In genomic region chr1:41313661-41314131, GRCh38 we compare ENCODE assay signal across 8 cellular contexts. TPM values are rescaled to one million over a fixed set of nuclear protein-coding genes. Genes with fewer than 3 reads are reported as not detected.
DNase-seq lines count a peak whose midpoint lies in the region; ATAC-seq and TF ChIP-seq lines count a peak whose summit lies in the region.

No MANE protein-coding gene starts in this region.

- H3K27ac ChIP-seq in mesenchymal stem cell (ENCODE audit: low read length, poor library complexity, severe bottlenecking): no peak overlapping the region

- TF ChIP-seq CTCF in brain (conservative IDR thresholded peaks at IDR 0.05): peak; percentile 54 to 65

- H3K4ac ChIP-seq in mesenchymal stem cell (ENCODE audit: low read depth in 1 of 2, low read length in 2 of 2): no peak overlapping the region

- no peak overlapping the region for H4K8ac ChIP-seq in mesenchymal stem cell (ENCODE audit: low read length)

- H4K91ac ChIP-seq in mesenchymal stem cell (ENCODE audit: low read length): no peak overlapping the region

- no peaks in the 10 kb centered on the region for H3K9me3 ChIP-seq in mesenchymal stem cell (ENCODE audit: control insufficient read depth, low read length)

- H3K27me3 ChIP-seq in mesenchymal stem cell (ENCODE audit: control insufficient read depth in 1 of 2, insufficient read depth in 1 of 2, low read length in 2 of 2): peaks cover 7 to 15% of the 10 kb centered on the region in 2 experiments

- H3K36me3 Mint-ChIP-seq in brain: no peaks in the 10 kb centered on the region
- H3K36me3 Mint-ChIP-seq in T-helper 2 cell treated with Interferon-gamma antibody and Interleukin-4, amounts not matched to agents 5 μg/mL and 100 μg/mL, for 36 hours (ENCODE audit: low read depth): no peaks in the 10 kb centered on the region

- WGBS in mesenchymal stem cell: 64% methylated on average over 7 of the region's 7 CpGs

- H3K36me3 ChIP-seq in mesenchymal stem cell (ENCODE audit: control insufficient read depth in 1 of 2, insufficient read depth in 2 of 2, low read depth in 1 of 2, low read length in 2 of 2): no peaks in the 10 kb centered on the region

- no peak overlapping the region for H2AK5ac ChIP-seq in mesenchymal stem cell (ENCODE audit: low read length, severe bottlenecking)

- no peak overlapping the region for H2BK15ac ChIP-seq in mesenchymal stem cell (ENCODE audit: low read depth, poor library complexity, severe bottlenecking)

- H2BK5ac ChIP-seq in mesenchymal stem cell (ENCODE audit: low read depth, low read length, poor library complexity, severe bottlenecking): no peak overlapping the region

- H3K4me1 ChIP-seq in mesenchymal stem cell (ENCODE audit: control insufficient read depth, insufficient read depth, low read depth, low read length): peaks cover 2% of the 10 kb centered on the region

- no peak overlapping the region for H2BK12ac ChIP-seq in mesenchymal stem cell (ENCODE audit: low read length in 2 of 2)

- H3K4me3 ChIP-seq in mesenchymal stem cell (ENCODE audit: insufficient read depth in 1 of 2, low read depth in 1 of 2, low read length in 2 of 2): no peak overlapping the region

- H3K27ac Mint-ChIP-seq in brain: peak overlapping the region in 2 of 5 experiments; percentile 57 to 96
- no peak overlapping the region for H3K27ac Mint-ChIP-seq in T-helper 2 cell treated with Interferon-gamma antibody and Interleukin-4, amounts not matched to agents 5 μg/mL and 100 μg/mL, for 36 hours

- no peak for ATAC-seq in GM18498 (IDR thresholded peaks at IDR 0.05; ENCODE audit: unreplicated experiment)
- no peak for ATAC-seq in HG03442 (IDR thresholded peaks at IDR 0.05; ENCODE audit: unreplicated experiment)

- H3K4me1 Mint-ChIP-seq in brain: peaks cover 34% of the 10 kb centered on the region
- H3K4me1 Mint-ChIP-seq in T-helper 2 cell treated with Interferon-gamma antibody and Interleukin-4, amounts not matched to agents 5 μg/mL and 100 μg/mL, for 36 hours (ENCODE audit: low read depth): no peaks in the 10 kb centered on the region

- no peak overlapping the region for H2AFZ ChIP-seq in mesenchymal stem cell (ENCODE audit: low read depth, low read length)

- no peak overlapping the region for H2BK120ac ChIP-seq in mesenchymal stem cell (ENCODE audit: low read depth, low read length)

- no peak overlapping the region for H3K14ac ChIP-seq in mesenchymal stem cell (ENCODE audit: low read length in 2 of 2)

- no peak overlapping the region for H3K4me2 ChIP-seq in mesenchymal stem cell (ENCODE audit: low read length, poor library complexity, severe bottlenecking)

- H3K18ac ChIP-seq in mesenchymal stem cell (ENCODE audit: low read depth in 1 of 2, low read length in 2 of 2): no peak overlapping the region

- H3K79me1 ChIP-seq in mesenchymal stem cell (replicated peaks; ENCODE audit: low read length, poor library complexity, severe bottlenecking): no peaks in the 10 kb centered on the region

- peak overlapping the region; percentile 64 for H3K9ac ChIP-seq in mesenchymal stem cell (ENCODE audit: low read length)

- DNase-seq in ELR (ENCODE audit: low read depth) (peak; percentile 31), Kasumi-1 (lab: John Stamatoyannopoulos, UW) (peak; percentile 36 to 63), mesenchymal stem cell (peak; percentile 26), cerebellar cortex (ENCODE audit: low spot score) (no peak)
- DNase-seq in T-helper 2 cell treated with Interferon-gamma antibody and Interleukin-4, amounts not matched to agents 5 μg/mL and 100 μg/mL, for 36 hours (ENCODE audit: low spot score): no peak

- peaks cover 0 to 3% (median 0%) of the 10 kb centered on the region in 5 experiments for H3K9me3 Mint-ChIP-seq in brain
- no peaks in the 10 kb centered on the region for H3K9me3 Mint-ChIP-seq in T-helper 2 cell treated with Interferon-gamma antibody and Interleukin-4, amounts not matched to agents 5 μg/mL and 100 μg/mL, for 36 hours

- peaks cover 3% of the 10 kb centered on the region for H3K27me3 Mint-ChIP-seq in brain
- H3K27me3 Mint-ChIP-seq in T-helper 2 cell treated with Interferon-gamma antibody and Interleukin-4, amounts not matched to agents 5 μg/mL and 100 μg/mL, for 36 hours (ENCODE audit: low read depth): peaks cover 17% of the 10 kb centered on the region

- no peak overlapping the region for H3K4me3 Mint-ChIP-seq in brain
- no peak overlapping the region for H3K4me3 Mint-ChIP-seq in T-helper 2 cell treated with Interferon-gamma antibody and Interleukin-4, amounts not matched to agents 5 μg/mL and 100 μg/mL, for 36 hours

- H3K23ac ChIP-seq in mesenchymal stem cell (ENCODE audit: low read length in 2 of 2): no peak overlapping the region

RNA-seq across cellular contexts. Expression of gene FOXO6, which starts 47.5 kb away (rescaled TPM):
- polyA plus RNA-seq in brain (ENCODE audit: insufficient read depth, low read depth, low replicate concordance): 8.1 TPM
- 0.59 TPM for polyA plus RNA-seq in mesenchymal stem cell (2013, experiment 1 of 2)
- polyA plus RNA-seq in mesenchymal stem cell (2013, experiment 2 of 2): 0.71 TPM

Comparison
In these comparisons a context has a peak if more than half of its experiments do, and no peak if none do; other contexts are left out.
1. DNase-seq: peak in ELR (single experiment), Kasumi-1 (2 of 2) and mesenchymal stem cell (single experiment); none in T-helper 2 cell treated with Interferon-gamma antibody and Interleukin-4, amounts not matched to agents 5 μg/mL and 100 μg/mL, for 36 hours (single experiment) and cerebellar cortex (single experiment).